In the genomic region with DNA sequence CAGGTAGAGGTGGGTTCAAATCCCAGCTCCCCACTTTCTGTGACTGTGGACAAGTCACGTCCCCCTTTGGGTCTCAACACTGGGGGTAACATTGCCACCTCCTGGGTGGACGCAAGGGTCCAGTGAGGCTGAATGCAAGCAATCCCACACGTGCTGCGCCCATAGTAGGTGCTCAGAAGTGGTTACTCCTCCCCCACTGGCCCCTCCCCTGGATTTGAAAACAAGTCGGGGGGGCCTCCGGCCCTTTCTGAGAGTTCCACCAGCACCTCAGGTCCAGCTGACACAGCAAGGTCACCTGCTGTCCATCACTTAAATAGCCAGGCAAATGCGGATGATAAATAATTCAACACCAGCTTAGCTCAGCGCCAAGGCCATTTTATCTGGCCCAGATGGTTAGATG, we compare ENCODE assay signal across 6 cellular contexts. TPM values are rescaled to one million over a fixed set of nuclear protein-coding genes. Genes with fewer than 3 reads are reported as not detected.
"Had no signal": no experiment of that assay in that cellular context is flagged by ENCODE, and none has a peak within 500 bp of the region (broad histone marks: within the 10 kb centered on the region; RNA-seq: fewer than 3 reads in every experiment).

No MANE protein-coding gene starts in this region.

- H3K9me3 Mint-ChIP-seq: GM23338, H9 had no signal

- H3K27ac ChIP-seq: HL-60 had no signal

- H3K36me3 Mint-ChIP-seq: IgD-negative memory B cell had no signal

- H2AFZ ChIP-seq: GM23338 had no signal

- H3K27ac Mint-ChIP-seq: GM23338, H9, IgD-negative memory B cell had no signal

- H3K4me3 Mint-ChIP-seq: GM23338, H9, IgD-negative memory B cell had no signal

- H3K4me1 Mint-ChIP-seq: IgD-negative memory B cell had no signal

- H3K4me3 ChIP-seq: GM23338 had no signal

- ATAC-seq: GM23338, HepG2 had no signal

- H3K4me2 ChIP-seq: GM23338 had no signal

- DNase-seq: H9, HCEC 1CT had no signal

RNA-seq across cellular contexts. Expression of a gene that starts 34.4 kb away (rescaled TPM):
- polyA plus RNA-seq: HepG2, IgD-negative memory B cell had no signal

RNA-seq across cellular contexts. Expression of a gene that starts 51.0 kb away (rescaled TPM):
- total RNA-seq: HepG2 had no signal
- polyA plus RNA-seq: HepG2, IgD-negative memory B cell had no signal
